ENCODE assay signal across 14 cellular contexts in the genomic region with DNA sequence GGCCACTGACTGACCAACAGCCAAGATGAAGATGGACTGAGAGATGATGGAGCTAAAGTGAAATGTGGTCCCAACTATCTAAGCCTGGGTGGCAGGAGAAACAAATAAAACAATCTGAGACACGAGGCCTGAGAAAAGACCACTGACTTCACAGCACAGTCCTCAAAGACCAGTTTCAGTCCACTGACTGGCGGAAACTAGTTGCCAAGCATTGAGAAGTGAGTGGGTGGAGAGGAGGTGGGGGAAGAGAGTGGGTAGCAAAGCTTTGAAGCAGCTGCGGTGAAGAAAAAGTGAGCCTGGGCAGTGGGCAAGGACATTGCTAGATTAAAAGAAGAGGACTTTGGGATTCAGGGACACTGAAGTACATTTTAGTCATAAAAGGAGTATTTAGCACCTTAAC. TPM values are rescaled to one million over a fixed set of nuclear protein-coding genes. Genes with fewer than 3 reads are reported as not detected.
DNase-seq lines count a peak whose midpoint lies in the region; ATAC-seq and TF ChIP-seq lines count a peak whose summit lies in the region.
"Had no signal": no experiment of that assay in that cellular context is flagged by ENCODE, and none has a peak within 500 bp of the region (broad histone marks: within the 10 kb centered on the region; RNA-seq: fewer than 3 reads in every experiment).

No MANE protein-coding gene starts in this region.

- H3K4me1 ChIP-seq in Peyer's patch (peaks cover 0 to 3% (median 0%) of the 10 kb centered on the region in 4 donors), HAP-1 (no peaks in the 10 kb centered on the region)
- H3K4me1 ChIP-seq: tibial artery had no signal

- H3K4me3 ChIP-seq in Peyer's patch (peak overlapping the region in 2 of 4 donors; percentile 11 to 34), HAP-1 (no peak overlapping the region)
- H3K4me3 ChIP-seq: tibial artery had no signal

- H3K27me3 ChIP-seq in Peyer's patch = no peaks in the 10 kb centered on the region
- no peaks in the 10 kb centered on the region for H3K27me3 ChIP-seq in HAP-1 (ENCODE audit: low read depth)
- H3K27me3 ChIP-seq: tibial artery had no signal

- H3K36me3 ChIP-seq in Peyer's patch = no peaks in the 10 kb centered on the region
- H3K36me3 ChIP-seq in HAP-1 (replicated peaks) = no peaks in the 10 kb centered on the region
- H3K36me3 ChIP-seq: tibial artery had no signal

- TF ChIP-seq POLR2A in Peyer's patch (IDR thresholded peaks at IDR 0.05) = no peak

- in situ Hi-C loops in GM13976 (cut with MboI; ENCODE audit: low sequenced_read_pairs, unreplicated experiment) (loop anchor here (10.0 to 25.0 kb wide), 2 partner anchors 63 to 645 kb away; partner anchors contain the start of genes MRPL16 and MS4A14), HAP-1 (cut with MboI; ENCODE audit: low sequenced_read_pairs) (no loop called here)

- DNase-seq in GM13976 (ENCODE audit: low spot score) (peak; percentile 32), Peyer's patch (peak in 2 of 3 donors; percentile 64 to 70), HAP-1 (ENCODE audit: low spot score in 2 of 2) (no peak), hippocampal formation (lab: John Stamatoyannopoulos, UW) (no peak), UCSD-AML1 (lab: John Stamatoyannopoulos, UW; ENCODE audit: unreplicated experiment) (no peak)
- no peak for DNase-seq in stimulated activated CD4-positive, alpha-beta T cell treated with anti-CD3 and anti-CD28 coated beads, Interleukin-15, amount 100 ng/mL, for 24 hours
- DNase-seq: cortex of kidney, NCI-H1930, posterior cingulate gyrus, tibial artery had no signal

- peak; percentile 36 for ATAC-seq in GM19463 (IDR thresholded peaks at IDR 0.05; ENCODE audit: unreplicated experiment)
- peak; percentile 27 for ATAC-seq in HG02943 (IDR thresholded peaks at IDR 0.05; ENCODE audit: low read depth, unreplicated experiment)

- peak overlapping the region in 2 of 4 donors; percentile 58 to 73 for H3K27ac ChIP-seq in Peyer's patch
- H3K27ac ChIP-seq: tibial artery had no signal

- TF ChIP-seq CTCF in GM13976 (IDR thresholded peaks at IDR 0.05; ENCODE audit: borderline replicate concordance, control extremely low read depth, extremely low read depth, insufficient read depth, missing control alignments) (no peak), Peyer's patch (IDR thresholded peaks at IDR 0.05) (no peak)

- H3K9me3 ChIP-seq in Peyer's patch (no peaks in the 10 kb centered on the region), HAP-1 (no peaks in the 10 kb centered on the region)
- H3K9me3 ChIP-seq: tibial artery had no signal

RNA-seq across cellular contexts. Expression of gene MS4A1, which starts 1.9 kb away (rescaled TPM):
- total RNA-seq in Peyer's patch = 100 to 1,000 TPM in 1 of 4 donors, 10 to 100 TPM in 1, 1 to 10 TPM in 1, not detected in 1; 3.2 to 260 (median 18.5) TPM
- total RNA-seq: glomerular endothelial cell, lung microvascular endothelial cell had no signal

RNA-seq across cellular contexts. Expression of gene MS4A5, which starts 28.2 kb away (rescaled TPM):
- total RNA-seq in Peyer's patch = not detected
- total RNA-seq: glomerular endothelial cell, lung microvascular endothelial cell had no signal

RNA-seq across cellular contexts. Expression of gene MS4A12, which starts 35.0 kb away (rescaled TPM):
- total RNA-seq in Peyer's patch = not detected
- total RNA-seq: glomerular endothelial cell, lung microvascular endothelial cell had no signal

RNA-seq across cellular contexts. Expression of gene MS4A13, which starts 57.6 kb away (rescaled TPM):
- total RNA-seq in Peyer's patch = not detected
- total RNA-seq: glomerular endothelial cell, lung microvascular endothelial cell had no signal

Comparison
In these comparisons a context has a peak if more than half of its experiments do, and no peak if none do; other contexts are left out.
1. DNase-seq: peak in GM13976 (single experiment) and Peyer's patch (2 of 3); none in HAP-1 (0 of 2), stimulated activated CD4-positive, alpha-beta T cell treated with anti-CD3 and anti-CD28 coated beads, Interleukin-15, amount 100 ng/mL, for 24 hours (single experiment), hippocampal formation (0 of 2) and UCSD-AML1 (single experiment).